Comparison of ENCODE assay signal across 25 cellular contexts in genomic region chr2:133452146-133452545, GRCh38.
"Had no signal": no experiment of that assay in that cellular context is flagged by ENCODE, and none has a peak within 500 bp of the region (broad histone marks: within the 10 kb centered on the region; RNA-seq: fewer than 3 reads in every experiment).

No MANE protein-coding gene starts in this region.

- H3K4me1 ChIP-seq: ascending aorta, body of pancreas had no signal

- H3K4me1 Mint-ChIP-seq: activated CD8-positive, alpha-beta memory T cell treated with anti-CD3 and anti-CD28 coated beads, Interleukin-2, amount 10 ng/mL, durations not matched to agents 7 days and 5 days; activated naive CD4-positive, alpha-beta T cell treated with anti-CD3 and anti-CD28 coated beads, Interleukin-2, amount 50 U/mL, for 24 hours; WTC11 had no signal

- DNase-seq: activated CD4-positive, alpha-beta T cell treated with anti-CD3 and anti-CD28 coated beads for 48 hours; activated CD4-positive, alpha-beta T cell treated with anti-CD3 and anti-CD28 coated beads, Interleukin-2, amount 50 U/mL, for 48 hours; activated CD4-positive, CD25-positive, alpha-beta regulatory T cell treated with anti-CD3 and anti-CD28 coated beads, Interleukin-2, amount 50 U/mL, for 72 hours; activated CD8-positive, alpha-beta memory T cell treated with anti-CD3 and anti-CD28 coated beads, Interleukin-2, amount 10 ng/mL, durations not matched to agents 7 days and 5 days; activated effector memory CD4-positive, alpha-beta T cell treated with Interleukin-2 at 50 U/mL for 16 hours; activated naive CD4-positive, alpha-beta T cell; activated T-cell treated with anti-CD3 and anti-CD28 coated beads, Interleukin-2, amount 50 U/mL, for 24 hours; body of pancreas; cerebellar nuclear complex; Kasumi-1; KBM-7; NCI-H1048; NCI-H1930; NCI-H2107; NCI-H510A treated with DMSO at 0.1 percent for 48 hours; NCI-H774; PC-3; SHP77 treated with DMSO at 0.1 percent for 48 hours had no signal

- H3K27ac ChIP-seq: ascending aorta, body of pancreas had no signal

- H3K27ac Mint-ChIP-seq: activated CD8-positive, alpha-beta memory T cell treated with anti-CD3 and anti-CD28 coated beads, Interleukin-2, amount 10 ng/mL, durations not matched to agents 7 days and 5 days; activated naive CD4-positive, alpha-beta T cell treated with anti-CD3 and anti-CD28 coated beads, Interleukin-2, amount 50 U/mL, for 24 hours; activated T-cell treated with anti-CD3 and anti-CD28 coated beads, Interleukin-2, amount 50 U/mL, for 24 hours; activated T-helper 1 cell treated with anti-CD3 and anti-CD28 coated beads, Interleukin-12 subunit alpha, Interleukin-12 subunit beta, Interleukin-2, Interleukin-4 antibody, amounts not matched to agents 30 ng/mL and 10 ng/mL and 1 ng/mL, durations not matched to agents 14 hours and 24 hours and 36 hours; T-helper 1 cell treated with Interleukin-12 subunit alpha and Interleukin-12 subunit beta and Interleukin-4 antibody, amounts not matched to agents 30 μg/mL and 1 μg/mL, for 36 hours; WTC11 had no signal

- H3K36me3 ChIP-seq: ascending aorta had no signal

- H3K9me3 Mint-ChIP-seq: activated T-helper 1 cell treated with anti-CD3 and anti-CD28 coated beads, Interleukin-12 subunit alpha, Interleukin-12 subunit beta, Interleukin-2, Interleukin-4 antibody, amounts not matched to agents 30 ng/mL and 10 ng/mL and 1 ng/mL, durations not matched to agents 14 hours and 24 hours and 36 hours; T-helper 1 cell treated with Interleukin-12 subunit alpha and Interleukin-12 subunit beta and Interleukin-4 antibody, amounts not matched to agents 30 μg/mL and 1 μg/mL, for 36 hours; WTC11 had no signal

- H3K27me3 ChIP-seq: ascending aorta, body of pancreas had no signal

- H3K4me3 ChIP-seq: ascending aorta, body of pancreas had no signal

- H3K27me3 Mint-ChIP-seq: activated CD8-positive, alpha-beta memory T cell treated with anti-CD3 and anti-CD28 coated beads, Interleukin-2, amount 10 ng/mL, durations not matched to agents 7 days and 5 days; activated naive CD4-positive, alpha-beta T cell treated with anti-CD3 and anti-CD28 coated beads, Interleukin-2, amount 50 U/mL, for 24 hours; activated T-cell treated with anti-CD3 and anti-CD28 coated beads, Interleukin-2, amount 50 U/mL, for 24 hours had no signal

- ATAC-seq: activated CD8-positive, alpha-beta memory T cell treated with anti-CD3 and anti-CD28 coated beads, Interleukin-2, amount 10 ng/mL, durations not matched to agents 7 days and 5 days; body of pancreas; PC-3; WTC11 had no signal

- H3K9me3 ChIP-seq: ascending aorta, body of pancreas had no signal

- FAIRE-seq: colon, RCC 7860 had no signal

- H3K4me3 Mint-ChIP-seq: activated CD8-positive, alpha-beta memory T cell treated with anti-CD3 and anti-CD28 coated beads, Interleukin-2, amount 10 ng/mL, durations not matched to agents 7 days and 5 days; activated naive CD4-positive, alpha-beta T cell treated with anti-CD3 and anti-CD28 coated beads, Interleukin-2, amount 50 U/mL, for 24 hours; activated T-cell treated with anti-CD3 and anti-CD28 coated beads, Interleukin-2, amount 50 U/mL, for 24 hours; activated T-helper 1 cell treated with anti-CD3 and anti-CD28 coated beads, Interleukin-12 subunit alpha, Interleukin-12 subunit beta, Interleukin-2, Interleukin-4 antibody, amounts not matched to agents 30 ng/mL and 10 ng/mL and 1 ng/mL, durations not matched to agents 14 hours and 24 hours and 36 hours; T-helper 1 cell treated with Interleukin-12 subunit alpha and Interleukin-12 subunit beta and Interleukin-4 antibody, amounts not matched to agents 30 μg/mL and 1 μg/mL, for 36 hours; WTC11 had no signal

- H3K36me3 Mint-ChIP-seq: activated CD8-positive, alpha-beta memory T cell treated with anti-CD3 and anti-CD28 coated beads, Interleukin-2, amount 10 ng/mL, durations not matched to agents 7 days and 5 days; activated naive CD4-positive, alpha-beta T cell treated with anti-CD3 and anti-CD28 coated beads, Interleukin-2, amount 50 U/mL, for 24 hours; WTC11 had no signal
